In genomic region chr14:100297320-100298300, GRCh38 we compare ENCODE assay signal across 8 cellular contexts. TPM values are rescaled to one million over a fixed set of nuclear protein-coding genes. Genes with fewer than 3 reads are reported as not detected.
DNase-seq lines count a peak whose midpoint lies in the region; ATAC-seq and TF ChIP-seq lines count a peak whose summit lies in the region.

No MANE protein-coding gene starts in this region.

- H3K4me3 ChIP-seq in OCI-LY7 (ENCODE audit: low read depth, low read length, poor library complexity, severe bottlenecking) (no peak overlapping the region), fibroblast of the aortic adventitia (ENCODE audit: low read depth, low read length) (peak overlapping the region; percentile 35)

- H3K4me2 ChIP-seq in OCI-LY7 (ENCODE audit: low read length), result peak overlapping the region; percentile 25; the same call in 1 of the 2 replicates

- H3K36me3 ChIP-seq in OCI-LY7 (ENCODE audit: insufficient read depth, low read length), result no peaks in the 10 kb centered on the region

- no peaks in the 10 kb centered on the region for H3K9me2 ChIP-seq in OCI-LY7 (ENCODE audit: insufficient read depth, low read length)

- H3K9me3 ChIP-seq in OCI-LY7 (ENCODE audit: low read length), result no peaks in the 10 kb centered on the region

- intact Hi-C loops in OCI-LY7 (cut with micrococcal nuclease; ENCODE audit: unreplicated experiment) (no loop called here), posterior cingulate gyrus (cut with DNase I) (no loop called here)

- peaks cover 17% of the 10 kb centered on the region for H3K4me1 ChIP-seq in OCI-LY7 (ENCODE audit: insufficient read depth, low read length, poor library complexity, severe bottlenecking)

- no peak overlapping the region for H3K27ac ChIP-seq in OCI-LY7 (ENCODE audit: low read depth, low read length, poor library complexity, severe bottlenecking)

- ATAC-seq in GM18508 (IDR thresholded peaks at IDR 0.05; ENCODE audit: insufficient read depth, unreplicated experiment) (peak; percentile 75), HG02588 (IDR thresholded peaks at IDR 0.05; ENCODE audit: unreplicated experiment) (peak; percentile 81)

- H2AFZ ChIP-seq in OCI-LY7 (ENCODE audit: low read length), result no peak overlapping the region

- DNase-seq in OCI-LY7 (ENCODE audit: low spot score), result peak; percentile 72
- DNase-seq in fibroblast of the aortic adventitia (ENCODE audit: low read depth), result peak; percentile 90
- peak; percentile 46 to 92 (median 62) for DNase-seq in posterior cingulate gyrus
- no peak for DNase-seq in NCI-H1436 (lab: John Stamatoyannopoulos, UW)
- DNase-seq in iPS-NIHi11 (ENCODE audit: low spot score), result no peak
- no peak for DNase-seq in COLO829 (ENCODE audit: low spot score)

- H3K79me2 ChIP-seq in OCI-LY7 (ENCODE audit: insufficient read depth, low read depth, low read length), result no peaks in the 10 kb centered on the region

- POLR2A ChIA-PET in OCI-LY7 (lab: Charles Lee), result interaction anchor here (0.8 kb wide), 1 partner anchor 51 kb away, joined by 3 read pairs; no protein-coding TSS in a partner anchor

- BruUV-seq in OCI-LY7 (replicated peaks; lab: Mats Ljungman, UMichigan), result no TSS peak

- CTCF ChIA-PET in OCI-LY7 (lab: Charles Lee; ENCODE audit: unreplicated experiment), result no interaction called here

- TF ChIP-seq CTCF in OCI-LY7 (conservative IDR thresholded peaks at IDR 0.05; ENCODE audit: low read length) (no peak), fibroblast of the aortic adventitia (IDR thresholded peaks at IDR 0.05; ENCODE audit: insufficient read depth, low read length) (no peak)

- H4K20me1 ChIP-seq in OCI-LY7 (ENCODE audit: insufficient read depth, low read length), result no peaks in the 10 kb centered on the region

RNA-seq across cellular contexts. Expression of gene SLC25A29, which starts 8.6 kb away (rescaled TPM):
- total RNA-seq in OCI-LY7 (2014; rRNA removed; shearing (Covaris generic)), result 34.8 and 37.4 TPM in 2 replicates
- total RNA-seq in OCI-LY7 (2022), result 14.6 and 18.1 TPM in 2 replicates
- total RNA-seq in fibroblast of the aortic adventitia (ENCODE audit: low replicate concordance), result 10.4 and 11.5 TPM in 2 replicates

RNA-seq across cellular contexts. Expression of gene SLC25A47, which starts 25.5 kb away (rescaled TPM):
- total RNA-seq in OCI-LY7 (2014; rRNA removed; shearing (Covaris generic)), result 0.44 TPM in 1 of 2 replicates, not detected in the other
- not detected in 2 replicates for total RNA-seq in OCI-LY7 (2022)
- not detected in 2 replicates for total RNA-seq in fibroblast of the aortic adventitia (ENCODE audit: low replicate concordance)

RNA-seq across cellular contexts. Expression of gene YY1, which starts 58.7 kb away (rescaled TPM):
- 59.9 and 69.2 TPM in 2 replicates for total RNA-seq in OCI-LY7 (2014; rRNA removed; shearing (Covaris generic))
- total RNA-seq in OCI-LY7 (2022) (137 and 140 TPM in 2 replicates), fibroblast of the aortic adventitia (ENCODE audit: low replicate concordance) (43.3 and 47.3 TPM in 2 replicates)

Comparison
In these comparisons a context has a peak if more than half of its experiments do, and no peak if none do; other contexts are left out.
1. DNase-seq: peak in OCI-LY7 (single experiment), fibroblast of the aortic adventitia (single experiment) and posterior cingulate gyrus (10 of 10); none in NCI-H1436 (single experiment), iPS-NIHi11 (single experiment) and COLO829 (single experiment).